ENCODE assay signal across 8 cellular contexts in genomic region chr16:53773150-53773846, GRCh38.
DNase-seq lines count a peak whose midpoint lies in the region; TF ChIP-seq lines count a peak whose summit lies in the region.

No MANE protein-coding gene starts in this region.

- no peak overlapping the region for H3K27ac ChIP-seq in DOHH2 (ENCODE audit: low read depth, low read length)
- H3K27ac ChIP-seq in HEK293 (ENCODE audit: extremely low read depth, low read depth, low read length), result no peak overlapping the region
- no peak overlapping the region for H3K27ac ChIP-seq in iPS DF 6.9 (ENCODE audit: low read length)
- H3K27ac ChIP-seq in effector memory CD4-positive, alpha-beta T cell (ENCODE audit: insufficient read depth, low read length, poor library complexity, severe bottlenecking), result no peak overlapping the region

- no peaks in the 10 kb centered on the region for H3K36me3 ChIP-seq in DOHH2 (ENCODE audit: control insufficient read depth, low read length)
- no peaks in the 10 kb centered on the region for H3K36me3 ChIP-seq in HEK293 (ENCODE audit: control insufficient read depth in 2 of 2, insufficient read depth in 1 of 2, low read length in 2 of 2)
- no peaks in the 10 kb centered on the region for H3K36me3 ChIP-seq in iPS DF 6.9 (ENCODE audit: control insufficient read depth, insufficient read depth, low read length)
- no peaks in the 10 kb centered on the region for H3K36me3 ChIP-seq in effector memory CD4-positive, alpha-beta T cell (ENCODE audit: control insufficient read depth, insufficient read depth, low read length)

- H3K27me3 ChIP-seq in DOHH2 (ENCODE audit: control insufficient read depth, low read length), result no peaks in the 10 kb centered on the region
- H3K27me3 ChIP-seq in iPS DF 6.9 (ENCODE audit: control insufficient read depth, insufficient read depth, low read length), result no peaks in the 10 kb centered on the region
- no peaks in the 10 kb centered on the region for H3K27me3 ChIP-seq in effector memory CD4-positive, alpha-beta T cell (replicated peaks; ENCODE audit: control insufficient read depth, insufficient read depth, low read length, poor library complexity, severe bottlenecking)

- CTCF ChIA-PET in HEK293 (lab: Yijun Ruan, JAX), result interaction anchor here (0.5 to 5.5 kb wide), 22 partner anchors 12 to 1683 kb away, joined by 3 to 42 read pairs (median 4); no protein-coding TSS in a partner anchor

- peak; percentile 41 for DNase-seq in NCI-H2171 (lab: John Stamatoyannopoulos, UW)
- DNase-seq in astrocyte of the cerebellum (ENCODE audit: low read depth), result peak; percentile 83
- peak; percentile 16 for DNase-seq in iPS DF 6.9 (ENCODE audit: low read depth, low spot score)
- peak; percentile 69 for DNase-seq in stromal cell of bone marrow (ENCODE audit: low read depth)
- no peak for DNase-seq in effector memory CD4-positive, alpha-beta T cell
- no peak for DNase-seq in activated naive CD4-positive, alpha-beta T cell treated with Interleukin-2 at 50 U/mL for 16 hours

- no peaks in the 10 kb centered on the region for H3K9me3 ChIP-seq in DOHH2 (ENCODE audit: control insufficient read depth, insufficient read depth, low read length)
- H3K9me3 ChIP-seq in HEK293 (ENCODE audit: control insufficient read depth, insufficient read depth, low read depth, low read length), result no peaks in the 10 kb centered on the region
- no peaks in the 10 kb centered on the region for H3K9me3 ChIP-seq in iPS DF 6.9 (ENCODE audit: control insufficient read depth, insufficient read depth, low read length)
- no peaks in the 10 kb centered on the region for H3K9me3 ChIP-seq in effector memory CD4-positive, alpha-beta T cell (ENCODE audit: control insufficient read depth, low read length)

- POLR2A ChIA-PET in HEK293 (lab: Yijun Ruan, JAX), result interaction anchor here (1.4 kb wide), 1 partner anchor 513 kb away, joined by 4 read pairs; the partner anchor contains the start of gene IRX3

- in situ Hi-C loops in astrocyte of the cerebellum (cut with HindIII; ENCODE audit: low sequenced_read_pairs), result loop anchor here (10.0 kb wide), 2 partner anchors 512 to 1162 kb away; partner anchors contain the start of genes IRX3 and IRX5

- H3F3A ChIP-seq in DOHH2 (ENCODE audit: control insufficient read depth, insufficient read depth), result no peaks in the 10 kb centered on the region

- no peak overlapping the region for H3K4me2 ChIP-seq in DOHH2 (ENCODE audit: low read length)

- peak; percentile 51 for TF ChIP-seq CTCF in DOHH2 (IDR thresholded peaks at IDR 0.05; ENCODE audit: low read depth, low read length, poor library complexity, severe bottlenecking)
- peak; percentile 91 for TF ChIP-seq CTCF in HEK293 (tag by site-specific recombination; IDR thresholded peaks at IDR 0.05)
- TF ChIP-seq CTCF in astrocyte of the cerebellum (IDR thresholded peaks at IDR 0.05; ENCODE audit: low read depth, low read length, missing control alignments), result peak; percentile 72

- peaks cover 57% of the 10 kb centered on the region for H3K79me2 ChIP-seq in DOHH2 (ENCODE audit: control insufficient read depth, low read length)

- H3K4me1 ChIP-seq in DOHH2 (ENCODE audit: control insufficient read depth, low read length) (peaks cover 44% of the 10 kb centered on the region), HEK293 (ENCODE audit: control insufficient read depth, insufficient read depth, low read length) (peaks cover 21% of the 10 kb centered on the region), iPS DF 6.9 (ENCODE audit: control insufficient read depth, insufficient read depth, low read length) (no peaks in the 10 kb centered on the region; the same call in 1 of the 2 replicates)
- no peaks in the 10 kb centered on the region for H3K4me1 ChIP-seq in effector memory CD4-positive, alpha-beta T cell (ENCODE audit: control insufficient read depth, insufficient read depth, low read length, poor library complexity, severe bottlenecking)

- no CpG with 5 or more reads among the region's 5 CpGs for whole genome bisulfite sequencing in iPS DF 6.9 (ENCODE audit: insufficient coverage, insufficient read length)

- H3K9me2 ChIP-seq in DOHH2 (replicated peaks; ENCODE audit: control insufficient read depth, low read length), result no peaks in the 10 kb centered on the region

- H3K4me3 ChIP-seq in DOHH2 (ENCODE audit: low read length), result no peak overlapping the region
- no peak overlapping the region for H3K4me3 ChIP-seq in HEK293 (ENCODE audit: low read depth, low read length)
- no peak overlapping the region for H3K4me3 ChIP-seq in astrocyte of the cerebellum (ENCODE audit: low read depth, low read length)
- H3K4me3 ChIP-seq in iPS DF 6.9 (ENCODE audit: low read length), result no peak overlapping the region
- H3K4me3 ChIP-seq in effector memory CD4-positive, alpha-beta T cell (ENCODE audit: insufficient read depth, low read depth, low read length, poor library complexity, severe bottlenecking), result no peak overlapping the region

- H4K20me1 ChIP-seq in DOHH2 (ENCODE audit: control insufficient read depth, insufficient read depth, low read depth, low read length), result no peaks in the 10 kb centered on the region; the same call in 1 of the 2 replicates

TF ChIP-seq in HEK293, 187 proteins besides CTCF, POLR2A, EP300 and RAD21 (continues in another document):
- TF ChIP-seq FEZF1 (tag by site-specific recombination; IDR thresholded peaks at IDR 0.05), result peak; percentile 73
- TF ChIP-seq PRDM6 (tag by site-specific recombination; IDR thresholded peaks at IDR 0.05), result peak; percentile 95
- peak; percentile 49; the same call in 1 of the 2 replicates for TF ChIP-seq GFI1B (tag by site-specific recombination; IDR thresholded peaks at IDR 0.05)
- peak; percentile 78 for TF ChIP-seq ZSCAN30 (tag by site-specific recombination; IDR thresholded peaks at IDR 0.05)
- no peak for TF ChIP-seq ZNF426 (tag by site-specific recombination; IDR thresholded peaks at IDR 0.05)
- TF ChIP-seq PBX3 (CRISPR knock-in tag; IDR thresholded peaks at IDR 0.05), result no peak
- TF ChIP-seq KLF8 (tag by site-specific recombination; IDR thresholded peaks at IDR 0.05), result peak; percentile 40
- TF ChIP-seq ZNF394 (tag by site-specific recombination; IDR thresholded peaks at IDR 0.05; ENCODE audit: borderline replicate concordance), result no peak
- TF ChIP-seq ZNF660 (tag by site-specific recombination; IDR thresholded peaks at IDR 0.05), result peak; percentile 78
- peak; percentile 69 for TF ChIP-seq KLF1 (tag by site-specific recombination; IDR thresholded peaks at IDR 0.05)
- no peak for TF ChIP-seq YY1 (tag by site-specific recombination; IDR thresholded peaks at IDR 0.05)
- TF ChIP-seq ZBTB44 (tag by site-specific recombination; IDR thresholded peaks at IDR 0.05), result peak; percentile 77
- 0 out of 2 replicates have a peak, but pooled peaks have one; percentile 66 for TF ChIP-seq ZNF692 (tag by site-specific recombination; IDR thresholded peaks at IDR 0.05)
- peak; percentile 64; the same call in 1 of the 2 replicates for TF ChIP-seq ZNF24 (tag by site-specific recombination; IDR thresholded peaks at IDR 0.05)
- TF ChIP-seq BCL11A (tag by site-specific recombination; IDR thresholded peaks at IDR 0.05; ENCODE audit: low read depth), result no peak
- TF ChIP-seq ZBTB20 (tag by site-specific recombination; IDR thresholded peaks at IDR 0.05), result peak; percentile 49
- no peak for TF ChIP-seq ZNF169 (tag by site-specific recombination; IDR thresholded peaks at IDR 0.05)

Comparison
In these comparisons a context has a peak if more than half of its experiments do, and no peak if none do; other contexts are left out.
1. DNase-seq: peak in NCI-H2171 (single experiment), astrocyte of the cerebellum (single experiment), iPS DF 6.9 (single experiment) and stromal cell of bone marrow (single experiment); none in effector memory CD4-positive, alpha-beta T cell (0 of 3) and activated naive CD4-positive, alpha-beta T cell treated with Interleukin-2 at 50 U/mL for 16 hours (single experiment).
2. Peak in every context shown above with its lines, with median percentiles within 50 percentile points of each other: CTCF ChIP-seq.